ENCODE assay signal across 1 cellular context in genomic region chr4:17323619-17324400, GRCh38.
TF ChIP-seq lines count a peak whose summit lies in the region.

No MANE protein-coding gene starts in this region.

TF ChIP-seq in HepG2, 621 proteins besides CTCF, POLR2A, EP300 and RAD21 (continued from another document):
- TF ChIP-seq, protein P1, sequence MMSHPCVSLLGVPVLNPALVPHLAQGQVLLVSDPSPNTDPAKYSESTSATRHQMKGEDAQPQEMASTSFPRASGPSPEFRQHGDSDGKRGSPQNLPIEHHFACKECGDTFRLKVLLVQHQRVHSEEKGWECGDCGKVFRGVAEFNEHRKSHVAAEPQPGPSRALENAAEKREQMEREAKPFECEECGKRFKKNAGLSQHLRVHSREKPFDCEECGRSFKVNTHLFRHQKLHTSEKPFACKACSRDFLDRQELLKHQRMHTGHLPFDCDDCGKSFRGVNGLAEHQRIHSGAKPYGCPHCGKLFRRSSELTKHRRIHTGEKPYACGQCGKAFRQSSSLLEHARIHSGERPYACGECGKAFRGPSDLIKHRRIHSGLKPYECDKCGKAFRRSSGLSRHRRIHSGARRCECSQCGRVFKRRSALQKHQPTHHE (CRISPR knock-in tag; IDR thresholded peaks at IDR 0.05; ENCODE audit: borderline replicate concordance), result no peak
- TF ChIP-seq ZNF562 (CRISPR knock-in tag; IDR thresholded peaks at IDR 0.05; ENCODE audit: borderline replicate concordance) (no peak), MAFK (conservative IDR thresholded peaks at IDR 0.05 in 1 of 2, IDR thresholded peaks at IDR 0.05 in 1 of 2; ENCODE audit: low read length in 2 of 2) (no peak), ZNF639 (CRISPR knock-in tag; conservative IDR thresholded peaks at IDR 0.05) (no peak)
